20 cellular contexts compared by ENCODE assay signal in genomic region chr10:804191-804781, GRCh38.
DNase-seq lines count a peak whose midpoint lies in the region; ATAC-seq and TF ChIP-seq lines count a peak whose summit lies in the region.
"Had no signal": no experiment of that assay in that cellular context is flagged by ENCODE, and none has a peak within 500 bp of the region (broad histone marks: within the 10 kb centered on the region; RNA-seq: fewer than 3 reads in every experiment).

No MANE protein-coding gene starts in this region.

- H3K4me1 ChIP-seq in SK-N-SH (ENCODE audit: control insufficient read depth in 1 of 2, insufficient read depth in 2 of 2, low read depth in 1 of 2, low read length in 1 of 2) (no peaks in the 10 kb centered on the region), endodermal cell (ENCODE audit: control insufficient read depth, insufficient read depth, low read length) (no peaks in the 10 kb centered on the region), neuronal stem cell (ENCODE audit: control insufficient read depth in 2 of 2, insufficient read depth in 1 of 2, low read depth in 1 of 2, low read length in 2 of 2) (peaks cover 0 to 6% of the 10 kb centered on the region in 2 donors)

- H3K18ac ChIP-seq in neuronal stem cell (ENCODE audit: low read length) = peak overlapping the region; percentile 33

- CTCF ChIA-PET in SK-N-SH (lab: Yijun Ruan, JAX) = interaction anchor here (0.8 to 1.5 kb wide), 2 partner anchors 8 to 9 kb away, joined by 4 to 7 read pairs; no protein-coding TSS in a partner anchor
- CTCF ChIA-PET in RWPE1 (lab: Yijun Ruan, JAX) = interaction anchor here (1.7 kb wide), 1 partner anchor 15 kb away, joined by 8 read pairs; no protein-coding TSS in a partner anchor

- H2AFZ ChIP-seq in SK-N-SH (ENCODE audit: low read depth) (no peak overlapping the region), neuronal stem cell (ENCODE audit: low read length) (no peak overlapping the region)

- H3K4me1 Mint-ChIP-seq in endodermal cell = no peaks in the 10 kb centered on the region

- no peak overlapping the region for H4K8ac ChIP-seq in neuronal stem cell (ENCODE audit: low read depth, low read length)

- H2AK5ac ChIP-seq in neuronal stem cell (ENCODE audit: low read depth, low read length) = no peak overlapping the region

- no peak overlapping the region for H3K4me3 Mint-ChIP-seq in endodermal cell

- POLR2A ChIA-PET in SK-N-SH (lab: Yijun Ruan, JAX) (no interaction called here), RWPE1 (lab: Yijun Ruan, JAX; ENCODE audit: low non-redundant PET) (no interaction called here)

- H3K4me2 ChIP-seq in SK-N-SH = no peak overlapping the region
- no peak overlapping the region for H3K4me2 ChIP-seq in neuronal stem cell (ENCODE audit: insufficient read depth, low read length, poor library complexity, severe bottlenecking)

- H3K4ac ChIP-seq in neuronal stem cell (ENCODE audit: low read length) = no peak overlapping the region

- H3K27me3 Mint-ChIP-seq in endodermal cell (ENCODE audit: insufficient read depth) = no peaks in the 10 kb centered on the region

- H3K9me3 ChIP-seq in SK-N-SH (no peaks in the 10 kb centered on the region), endodermal cell (ENCODE audit: control insufficient read depth, low read length) (peaks cover 6% of the 10 kb centered on the region), neuronal stem cell (replicated peaks in 1 of 2; ENCODE audit: control insufficient read depth in 2 of 2, insufficient read depth in 1 of 2, low read depth in 1 of 2, low read length in 2 of 2) (peaks cover 1 to 5% of the 10 kb centered on the region in 2 donors)
- H3K9me3 ChIP-seq: heart left ventricle had no signal

- no peak for TF ChIP-seq EP300 in SK-N-SH (IDR thresholded peaks at IDR 0.05; ENCODE audit: borderline replicate concordance in 1 of 2, low read depth in 1 of 2, low read length in 1 of 2)

- H3K79me2 ChIP-seq in SK-N-SH (ENCODE audit: insufficient read depth) = no peaks in the 10 kb centered on the region

- TF ChIP-seq CTCF in SK-N-SH (IDR thresholded peaks at IDR 0.05) (no peak), RWPE1 (conservative IDR thresholded peaks at IDR 0.05; ENCODE audit: low read depth) (no peak), endodermal cell (conservative IDR thresholded peaks at IDR 0.05) (no peak)

- peaks cover 44% of the 10 kb centered on the region for H3K36me3 Mint-ChIP-seq in endodermal cell (ENCODE audit: low read depth)

- H3K14ac ChIP-seq in neuronal stem cell (ENCODE audit: low read length) = no peak overlapping the region

- peaks cover 4 to 41% of the 10 kb centered on the region in 2 experiments for H3K36me3 ChIP-seq in SK-N-SH (replicated peaks in 1 of 2; ENCODE audit: control insufficient read depth in 1 of 2, insufficient read depth in 2 of 2, low read length in 1 of 2)
- peaks cover 36% of the 10 kb centered on the region for H3K36me3 ChIP-seq in endodermal cell (ENCODE audit: control insufficient read depth, insufficient read depth, low read length)
- peaks cover 20 to 39% of the 10 kb centered on the region in 2 donors for H3K36me3 ChIP-seq in neuronal stem cell (replicated peaks in 1 of 2; ENCODE audit: control insufficient read depth in 2 of 2, insufficient read depth in 2 of 2, low read length in 2 of 2)

- no peaks in the 10 kb centered on the region for H3K9me2 ChIP-seq in SK-N-SH

- peak overlapping the region; percentile 39 for H3K27ac Mint-ChIP-seq in endodermal cell

- H3K27me3 ChIP-seq in SK-N-SH (ENCODE audit: insufficient read depth) = no peaks in the 10 kb centered on the region
- H3K27me3 ChIP-seq in endodermal cell (ENCODE audit: control insufficient read depth, insufficient read depth, low read length, poor library complexity, severe bottlenecking) = no peaks in the 10 kb centered on the region
- H3K27me3 ChIP-seq in neuronal stem cell (ENCODE audit: control insufficient read depth in 3 of 3, insufficient read depth in 3 of 3, low read depth in 1 of 3, low read length in 3 of 3) = no peaks in the 10 kb centered on the region
- H3K27me3 ChIP-seq: brain microvascular endothelial cell, dorsolateral prefrontal cortex, heart left ventricle had no signal

- DNase-seq in SK-N-SH (no peak), RWPE1 (ENCODE audit: low spot score) (no peak), endodermal cell (peak; percentile 48), neuronal stem cell (ENCODE audit: low spot score) (no peak), NK-92 (lab: John Stamatoyannopoulos, UW; ENCODE audit: unreplicated experiment) (no peak)
- DNase-seq: brain microvascular endothelial cell, DMS79 treated with DMSO at 0.1 percent for 48 hours, dorsolateral prefrontal cortex, heart left ventricle, NCI-H2029 treated with DMSO at 0.1 percent for 48 hours, NCI-H526 treated with DMSO at 0.1 percent for 48 hours, small intestine, SW 1271 had no signal

- no peak for TF ChIP-seq RAD21 in SK-N-SH (IDR thresholded peaks at IDR 0.05; ENCODE audit: low read length)

- no peak overlapping the region for H3K27ac ChIP-seq in SK-N-SH (ENCODE audit: low read depth in 2 of 2, low read length in 1 of 2)
- 0 out of 2 replicates have a peak overlapping the region, but pooled peaks have one; percentile 20 for H3K27ac ChIP-seq in RWPE1
- no peak overlapping the region for H3K27ac ChIP-seq in endodermal cell (ENCODE audit: low read depth, low read length)
- no peak overlapping the region for H3K27ac ChIP-seq in neuronal stem cell (replicated peaks; ENCODE audit: low read length)
- H3K27ac ChIP-seq: 22Rv1, brain microvascular endothelial cell, C4-2B, heart left ventricle, VCaP had no signal

- peaks cover 14% of the 10 kb centered on the region for H3K9me3 Mint-ChIP-seq in endodermal cell

- no peak overlapping the region for H2BK120ac ChIP-seq in neuronal stem cell (ENCODE audit: low read depth, low read length)

- H4K20me1 ChIP-seq in SK-N-SH (ENCODE audit: insufficient read depth) = no peaks in the 10 kb centered on the region

- H2BK15ac ChIP-seq in neuronal stem cell (ENCODE audit: low read length) = no peak overlapping the region

- peaks cover 3% of the 10 kb centered on the region for H3K79me1 ChIP-seq in neuronal stem cell (ENCODE audit: low read depth, low read length)

- no peak overlapping the region for H4K91ac ChIP-seq in neuronal stem cell (ENCODE audit: low read depth, low read length, poor library complexity)

- WGBS in SK-N-SH (ENCODE audit: low lambda C conversion rate) = 100% methylated on average over 5 of the region's 20 CpGs
- 92 to 95% methylated on average over 17 to 20 of the region's 20 CpGs for WGBS in endodermal cell (ENCODE audit: insufficient coverage in 1 of 2, insufficient read length in 1 of 2), 2 experiments
- no CpG with 5 or more reads among the region's 20 CpGs for WGBS in neuronal stem cell (ENCODE audit: extremely low coverage in 2 of 2, insufficient read length in 2 of 2, insufficient replicate concordance in 1 of 2), 2 donors

- H3K4me3 ChIP-seq in SK-N-SH (ENCODE audit: low read depth in 2 of 2, low read length in 1 of 2) (no peak overlapping the region), endodermal cell (ENCODE audit: low read length) (no peak overlapping the region), neuronal stem cell (ENCODE audit: low read length in 2 of 2) (no peak overlapping the region)
- H3K4me3 ChIP-seq: dorsolateral prefrontal cortex, heart left ventricle had no signal

- H2BK5ac ChIP-seq in neuronal stem cell (ENCODE audit: low read length) = no peak overlapping the region

- no peak overlapping the region for H3K23ac ChIP-seq in neuronal stem cell (ENCODE audit: low read depth, low read length, poor library complexity)

- no peak for ATAC-seq in SK-N-SH treated with all-trans-retinoic acid at 6 μM for 48 hours
- no peak for ATAC-seq in HG02759 (IDR thresholded peaks at IDR 0.05; ENCODE audit: unreplicated experiment)
- no peak for ATAC-seq in GM21447 (IDR thresholded peaks at IDR 0.05; ENCODE audit: unreplicated experiment)
- ATAC-seq: Panc1 had no signal

- H3K9ac ChIP-seq in SK-N-SH = no peak overlapping the region
- H3K9ac ChIP-seq in endodermal cell (ENCODE audit: extremely low read depth, low read length, poor library complexity, severe bottlenecking) = no peak overlapping the region
- H3K9ac ChIP-seq in neuronal stem cell (ENCODE audit: low read depth, low read length, poor library complexity) = no peak overlapping the region

- H3F3A ChIP-seq in SK-N-SH (replicated peaks; ENCODE audit: insufficient read depth) = no peaks in the 10 kb centered on the region

- no peak overlapping the region for H2BK12ac ChIP-seq in neuronal stem cell (ENCODE audit: low read length)

TF ChIP-seq in SK-N-SH, 30 proteins besides CTCF, POLR2A, EP300 and RAD21 (continues in another document):
- TF ChIP-seq MAX (IDR thresholded peaks at IDR 0.05; ENCODE audit: low read depth) (no peak), POLR2AphosphoS5 (IDR thresholded peaks at IDR 0.05; ENCODE audit: low read depth, low read length) (0 out of 2 replicates have a peak, but pooled peaks have one; percentile 12), USF2 (IDR thresholded peaks at IDR 0.05; ENCODE audit: borderline replicate concordance, low read depth, low read length) (no peak), TCF12 (IDR thresholded peaks at IDR 0.05) (no peak)

TF ChIP-seq in SK-N-SH treated with all-trans-retinoic acid at 6 μM for 48 hours, 23 proteins besides CTCF, POLR2A, EP300 and RAD21 (continues in another document):
- TF ChIP-seq ZFP3 (CRISPR knock-in tag; IDR thresholded peaks at IDR 0.05) (no peak), PPARA (CRISPR knock-in tag; IDR thresholded peaks at IDR 0.05; ENCODE audit: borderline replicate concordance) (no peak), ZFP30 (CRISPR knock-in tag; IDR thresholded peaks at IDR 0.05) (no peak), CREB5 (CRISPR knock-in tag; IDR thresholded peaks at IDR 0.05; ENCODE audit: low read depth) (no peak)
